In the genomic region with DNA sequence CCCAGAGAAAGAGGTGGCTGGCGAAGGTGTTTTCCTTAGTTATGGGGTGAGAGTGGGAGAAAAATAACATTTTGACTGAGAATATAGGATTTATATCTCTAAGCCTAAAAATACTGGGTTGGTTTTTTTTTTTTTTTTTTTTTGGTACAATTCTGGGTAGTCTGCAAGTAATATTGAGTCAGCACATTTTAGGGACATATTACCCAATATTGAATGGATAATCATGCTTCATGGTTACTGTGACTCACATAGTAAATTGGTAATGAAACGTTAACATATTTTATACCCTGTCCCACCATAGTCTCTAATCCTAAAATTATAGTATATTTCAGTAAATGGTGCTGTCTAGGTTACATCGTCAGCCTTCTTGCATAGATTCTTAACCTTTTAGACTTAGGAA, we compare ENCODE assay signal across 18 cellular contexts.
DNase-seq lines count a peak whose midpoint lies in the region; ATAC-seq and TF ChIP-seq lines count a peak whose summit lies in the region.
"Had no signal": no experiment of that assay in that cellular context is flagged by ENCODE, and none has a peak within 500 bp of the region (broad histone marks: within the 10 kb centered on the region; RNA-seq: fewer than 3 reads in every experiment).

No MANE protein-coding gene starts in this region.

- 0 out of 2 replicates have a peak overlapping the region, but pooled peaks have one; percentile 38 for H3K14ac ChIP-seq in IMR-90 (replicated peaks; ENCODE audit: low read depth, low read length)

- no peak overlapping the region for H3K4me3 ChIP-seq in IMR-90 (ENCODE audit: insufficient read depth, low read depth, low read length)
- H3K4me3 ChIP-seq in breast epithelium: no peak overlapping the region
- no peak overlapping the region for H3K4me3 ChIP-seq in suprapubic skin
- H3K4me3 ChIP-seq in gastrocnemius medialis: no peak overlapping the region
- H3K4me3 ChIP-seq: GM12878, pancreas, stomach had no signal

- CTCF ChIA-PET in IMR-90 (lab: Yijun Ruan, JAX): interaction anchor here (0.6 to 0.9 kb wide), 2 partner anchors 9 to 102 kb away, joined by 3 to 5 read pairs; no protein-coding TSS in a partner anchor

- peak overlapping the region; percentile 61 for H3K4ac ChIP-seq in IMR-90 (ENCODE audit: low read depth, low read length)

- H4K91ac ChIP-seq in IMR-90 (ENCODE audit: insufficient read depth, low read depth, low read length): no peak overlapping the region

- peak overlapping the region in 1 of 2 experiments; percentile 61; a peak in 2 of 4 replicates for H4K8ac ChIP-seq in IMR-90 (ENCODE audit: low read depth in 2 of 2, low read length in 2 of 2)

- in situ Hi-C loops in IMR-90 (cut with MboI; ENCODE audit: low sequenced_read_pairs) (no loop called here), gastrocnemius medialis (cut with MboI; ENCODE audit: low sequenced_read_pairs in 4 of 4) (no loop called here)

- WGBS in IMR-90 (ENCODE audit: extremely low coverage in 2 of 2, insufficient read length in 1 of 2), 2 experiments: no CpG with 5 or more reads among the region's 3 CpGs
- WGBS in suprapubic skin: 81% methylated on average over 3 of the region's 3 CpGs

- peaks cover 23 to 29% of the 10 kb centered on the region in 2 experiments for H3K79me1 ChIP-seq in IMR-90 (ENCODE audit: low read depth in 1 of 2, low read length in 2 of 2)

- H3K23ac ChIP-seq in IMR-90 (ENCODE audit: low read depth, low read length): no peak overlapping the region

- H3K9me3 ChIP-seq in IMR-90 (ENCODE audit: control insufficient read depth, insufficient read depth, low read length) (no peaks in the 10 kb centered on the region), breast epithelium (peaks cover 4 to 12% of the 10 kb centered on the region in 2 donors), suprapubic skin (no peaks in the 10 kb centered on the region), gastrocnemius medialis (peaks cover 0 to 12% (median 0%) of the 10 kb centered on the region in 3 donors)
- H3K9me3 ChIP-seq: pancreas had no signal

- H3K27ac ChIP-seq in IMR-90 (ENCODE audit: insufficient read depth, low read length) (peak overlapping the region; percentile 72; the same call in 1 of the 2 replicates), breast epithelium (peak overlapping the region; percentile 55 to 61), suprapubic skin (peak overlapping the region; percentile 1), gastrocnemius medialis (no peak overlapping the region)
- H3K27ac ChIP-seq: pancreas had no signal

- H3K36me3 ChIP-seq in IMR-90 (ENCODE audit: control insufficient read depth, insufficient read depth, low read length) (no peaks in the 10 kb centered on the region; the same call in 1 of the 2 replicates), breast epithelium (no peaks in the 10 kb centered on the region), suprapubic skin (no peaks in the 10 kb centered on the region), gastrocnemius medialis (no peaks in the 10 kb centered on the region)
- H3K36me3 ChIP-seq: pancreas, stomach had no signal

- BruUV-seq in IMR-90 (replicated peaks; lab: Mats Ljungman, UMichigan): no TSS peak

- peaks cover 9% of the 10 kb centered on the region for H3K4me1 ChIP-seq in IMR-90 (ENCODE audit: control insufficient read depth, insufficient read depth, low read length)
- no peaks in the 10 kb centered on the region for H3K4me1 ChIP-seq in breast epithelium
- no peaks in the 10 kb centered on the region for H3K4me1 ChIP-seq in suprapubic skin
- H3K4me1 ChIP-seq in gastrocnemius medialis: no peaks in the 10 kb centered on the region
- H3K4me1 ChIP-seq: pancreas had no signal

- POLR2A ChIA-PET in IMR-90 (lab: Charles Lee; ENCODE audit: unreplicated experiment): no interaction called here

- H2BK5ac ChIP-seq in IMR-90 (ENCODE audit: low read depth, low read length, poor library complexity, severe bottlenecking): peak overlapping the region; percentile 59

- no peak overlapping the region for H2AFZ ChIP-seq in IMR-90 (replicated peaks; ENCODE audit: low read length, poor library complexity)

- H4K5ac ChIP-seq in IMR-90 (ENCODE audit: low read depth, low read length): peak overlapping the region; percentile 63

- H3K18ac ChIP-seq in IMR-90 (ENCODE audit: low read depth, low read length): peak overlapping the region; percentile 96

- TF ChIP-seq CTCF in IMR-90 (conservative IDR thresholded peaks at IDR 0.05; ENCODE audit: low read depth, low read length) (no peak), breast epithelium (IDR thresholded peaks at IDR 0.05) (no peak), suprapubic skin (IDR thresholded peaks at IDR 0.05) (no peak), gastrocnemius medialis (IDR thresholded peaks at IDR 0.05 in 4 of 5, conservative IDR thresholded peaks at IDR 0.05 in 1 of 5) (no peak)

- dilution Hi-C loops in IMR-90 (cut with HindIII; ENCODE audit: low sequenced_read_pairs, unreplicated experiment): no loop called here

- intact Hi-C loops in IMR-90 (cut with micrococcal nuclease): no loop called here
- intact Hi-C loops in breast epithelium (cut with DNase I; ENCODE audit: low total_unique reads): no loop called here
- intact Hi-C loops in gastrocnemius medialis (cut with DNase I; ENCODE audit: low total_unique reads): no loop called here

- H2BK120ac ChIP-seq in IMR-90 (ENCODE audit: low read depth, low read length): peak overlapping the region; percentile 57

- no peaks in the 10 kb centered on the region; the same call in 1 of the 2 replicates for H4K20me1 ChIP-seq in IMR-90 (ENCODE audit: insufficient read depth, low read length)

- H3K9me1 ChIP-seq in IMR-90 (ENCODE audit: insufficient read depth, low read length): 0 out of 2 replicates have a peak, but pooled peaks cover 3% of the 10 kb centered on the region

- TF ChIP-seq EP300 in suprapubic skin (IDR thresholded peaks at IDR 0.05): no peak

- H3K27me3 ChIP-seq in IMR-90 (ENCODE audit: control insufficient read depth, insufficient read depth, low read length) (no peaks in the 10 kb centered on the region), breast epithelium (no peaks in the 10 kb centered on the region), suprapubic skin (no peaks in the 10 kb centered on the region), gastrocnemius medialis (no peaks in the 10 kb centered on the region)
- H3K27me3 ChIP-seq: pancreas, stomach had no signal

- DNase-seq in IMR-90: peak; percentile 38
- no peak for DNase-seq in breast epithelium (ENCODE audit: low spot score in 2 of 2)
- DNase-seq in iris pigment epithelial cell (ENCODE audit: low read depth): peak; percentile 51
- DNase-seq in suprapubic skin (ENCODE audit: low spot score in 2 of 2): no peak
- no peak for DNase-seq in gastrocnemius medialis
- DNase-seq in anterior cingulate cortex (lab: John Stamatoyannopoulos, UW): no peak
- no peak for DNase-seq in NCI-H345 treated with DMSO at 0.1 percent for 48 hours (lab: John Stamatoyannopoulos, UW; ENCODE audit: unreplicated experiment)
- DNase-seq: activated gamma-delta T cell treated with Interleukin-2 at 50 U/mL for 16 hours; CD8-positive, alpha-beta memory T cell; islet precursor cell; Karpas-422; NCI-H187; NCI-H524; pancreas; stimulated activated CD4-positive, alpha-beta T cell treated with anti-CD3 and anti-CD28 coated beads, Interleukin-12 subunit alpha, Interleukin-12 subunit beta, amount 100 ng/mL, for 4 hours; stomach; SW 1271 had no signal

- 0 out of 2 replicates have a peak overlapping the region, but pooled peaks have one; percentile 53 for H2AK5ac ChIP-seq in IMR-90 (ENCODE audit: low read depth, low read length)

- ATAC-seq in IMR-90 (ENCODE audit: low read depth): peak; percentile 51
- ATAC-seq in gastrocnemius medialis: no peak
- ATAC-seq: GM12878 had no signal

- H3K56ac ChIP-seq in IMR-90 (ENCODE audit: extremely low read depth, insufficient read depth, low read length): no peak overlapping the region

- H2BK20ac ChIP-seq in IMR-90 (ENCODE audit: low read depth, low read length): peak overlapping the region; percentile 75; the same call in 1 of the 2 replicates

- TF ChIP-seq RAD21 in IMR-90 (IDR thresholded peaks at IDR 0.05; ENCODE audit: low read length): no peak

- H3K9ac ChIP-seq in IMR-90 (ENCODE audit: low read depth, low read length): no peak overlapping the region

- no peak overlapping the region for H2AK9ac ChIP-seq in IMR-90 (replicated peaks; ENCODE audit: low read depth, low read length, poor library complexity)

- H3K4me2 ChIP-seq in IMR-90 (ENCODE audit: low read depth, low read length): peak overlapping the region; percentile 36

- no peak for TF ChIP-seq POLR2A in IMR-90 (IDR thresholded peaks at IDR 0.05; ENCODE audit: low read depth, low read length)
- TF ChIP-seq POLR2A in breast epithelium (IDR thresholded peaks at IDR 0.05): no peak
- no peak for TF ChIP-seq POLR2A in suprapubic skin (IDR thresholded peaks at IDR 0.05)
- TF ChIP-seq POLR2A in gastrocnemius medialis (IDR thresholded peaks at IDR 0.05): no peak

- peak overlapping the region; percentile 72; the same call in 1 of the 3 replicates for H2BK15ac ChIP-seq in IMR-90 (ENCODE audit: low read depth, low read length)

TF ChIP-seq in IMR-90, 13 proteins besides CTCF, POLR2A, EP300 and RAD21:
- TF ChIP-seq RCOR1 (IDR thresholded peaks at IDR 0.05; ENCODE audit: insufficient replicate concordance, low read length): no peak
- TF ChIP-seq SMC3 (IDR thresholded peaks at IDR 0.05; ENCODE audit: low read depth, low read length): no peak
- peak; percentile 61; the same call in 1 of the 2 replicates for TF ChIP-seq NFE2L2 (IDR thresholded peaks at IDR 0.05; ENCODE audit: low read depth, low read length)
- TF ChIP-seq, protein P1, sequence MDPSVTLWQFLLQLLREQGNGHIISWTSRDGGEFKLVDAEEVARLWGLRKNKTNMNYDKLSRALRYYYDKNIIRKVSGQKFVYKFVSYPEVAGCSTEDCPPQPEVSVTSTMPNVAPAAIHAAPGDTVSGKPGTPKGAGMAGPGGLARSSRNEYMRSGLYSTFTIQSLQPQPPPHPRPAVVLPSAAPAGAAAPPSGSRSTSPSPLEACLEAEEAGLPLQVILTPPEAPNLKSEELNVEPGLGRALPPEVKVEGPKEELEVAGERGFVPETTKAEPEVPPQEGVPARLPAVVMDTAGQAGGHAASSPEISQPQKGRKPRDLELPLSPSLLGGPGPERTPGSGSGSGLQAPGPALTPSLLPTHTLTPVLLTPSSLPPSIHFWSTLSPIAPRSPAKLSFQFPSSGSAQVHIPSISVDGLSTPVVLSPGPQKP (IDR thresholded peaks at IDR 0.05; ENCODE audit: borderline replicate concordance, low read depth, low read length): no peak
- peak; percentile 87 for TF ChIP-seq MAFK (IDR thresholded peaks at IDR 0.05; ENCODE audit: low read depth, low read length)
- TF ChIP-seq CEBPB (IDR thresholded peaks at IDR 0.05; ENCODE audit: low read depth, low read length): peak; percentile 66
- TF ChIP-seq MAZ (IDR thresholded peaks at IDR 0.05; ENCODE audit: borderline replicate concordance, low read depth, low read length): no peak
TF ChIP-seq in IMR-90: peak in this region for 3.

Comparison
In these comparisons a context has a peak if more than half of its experiments do, and no peak if none do; other contexts are left out.
1. DNase-seq: peak in IMR-90 (single experiment) and iris pigment epithelial cell (single experiment); none in breast epithelium (0 of 2), suprapubic skin (0 of 2), gastrocnemius medialis (0 of 2), anterior cingulate cortex (0 of 58) and NCI-H345 treated with DMSO at 0.1 percent for 48 hours (single experiment).
2. H3K27ac ChIP-seq: peak in IMR-90 (single experiment), breast epithelium (2 of 2) and suprapubic skin (single experiment); none in gastrocnemius medialis (0 of 4).